Comparison of ENCODE assay signal across 13 cellular contexts in the genomic region with DNA sequence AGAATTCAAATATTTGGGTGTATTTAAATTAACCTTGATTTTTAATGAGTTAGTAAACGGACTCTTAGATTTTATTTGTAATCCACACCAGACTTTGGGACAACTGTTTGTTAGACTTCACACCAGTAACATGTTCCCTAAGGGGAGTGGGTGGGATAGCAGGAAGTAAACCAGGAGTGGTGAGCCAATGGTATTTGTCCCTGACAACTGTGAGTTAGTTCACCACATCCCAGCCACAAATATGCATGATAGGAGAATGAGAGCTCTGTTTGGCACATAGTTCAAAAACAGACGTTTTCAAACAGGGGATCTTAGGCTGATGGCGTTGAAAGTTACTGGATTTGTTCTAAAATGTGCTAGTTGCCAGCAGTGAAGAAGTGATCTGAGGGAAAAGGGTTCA. TPM values are rescaled to one million over a fixed set of nuclear protein-coding genes. Genes with fewer than 3 reads are reported as not detected.
DNase-seq lines count a peak whose midpoint lies in the region; ATAC-seq and TF ChIP-seq lines count a peak whose summit lies in the region.
"Had no signal": no experiment of that assay in that cellular context is flagged by ENCODE, and none has a peak within 500 bp of the region (broad histone marks: within the 10 kb centered on the region; RNA-seq: fewer than 3 reads in every experiment).

No MANE protein-coding gene starts in this region.

- peak overlapping the region in 1 of 10 donors; percentile 17 for H3K27ac Mint-ChIP-seq in naive thymus-derived CD8-positive, alpha-beta T cell
- H3K27ac Mint-ChIP-seq: activated CD4-positive, alpha-beta memory T cell treated with anti-CD3 and anti-CD28 coated beads for 36 hours; activated naive CD8-positive, alpha-beta T cell treated with anti-CD3 and anti-CD28 coated beads for 36 hours had no signal

- intact Hi-C loops in HCT116 (cut with micrococcal nuclease) = no loop called here

- peaks cover 0 to 3% (median 0%) of the 10 kb centered on the region in 4 donors for H3K4me1 Mint-ChIP-seq in naive thymus-derived CD8-positive, alpha-beta T cell
- H3K4me1 Mint-ChIP-seq: activated naive CD8-positive, alpha-beta T cell treated with anti-CD3 and anti-CD28 coated beads for 36 hours had no signal

- no peak overlapping the region for H2AFZ ChIP-seq in HCT116 (ENCODE audit: low read depth, low read length, poor library complexity, severe bottlenecking)

- CTCF ChIA-PET in HCT116 (lab: Charles Lee) = no interaction called here

- no peak for TF ChIP-seq CTCF in HCT116 (IDR thresholded peaks at IDR 0.05 in 2 of 3, conservative IDR thresholded peaks at IDR 0.05 in 1 of 3; ENCODE audit: borderline replicate concordance in 1 of 3, insufficient read depth in 1 of 3, low read depth in 2 of 3, low read length in 2 of 3)

- TF ChIP-seq RAD21 in HCT116 (IDR thresholded peaks at IDR 0.05; ENCODE audit: low read depth) = no peak

- H3K9me3 ChIP-seq in HCT116 (ENCODE audit: control insufficient read depth in 1 of 2, insufficient read depth in 1 of 2, low read depth in 1 of 2, low read length in 2 of 2) (no peaks in the 10 kb centered on the region), SJCRH30 (replicated peaks) (no peaks in the 10 kb centered on the region)

- H3K27me3 ChIP-seq in HCT116 (ENCODE audit: insufficient read depth, low read length) (no peaks in the 10 kb centered on the region), SJCRH30 (no peaks in the 10 kb centered on the region)

- DNase-seq in HCT116 (ENCODE audit: low read depth, low spot score) (no peak), SJCRH30 (peak; percentile 84 to 93), fibroblast of peridontal ligament (ENCODE audit: extremely low read depth) (peak; percentile 84), smooth muscle cell of the brain vasculature (ENCODE audit: low read depth, low spot score) (peak; percentile 17), Kasumi-1 (lab: John Stamatoyannopoulos, UW) (no peak)
- no peak for DNase-seq in naive thymus-derived CD8-positive, alpha-beta T cell
- DNase-seq: activated CD4-positive, alpha-beta memory T cell treated with anti-CD3 and anti-CD28 coated beads for 36 hours; activated naive CD8-positive, alpha-beta T cell treated with anti-CD3 and anti-CD28 coated beads for 36 hours; DMS79 treated with DMSO at 0.1 percent for 48 hours; NCI-H524 treated with DMSO at 0.1 percent for 48 hours; occipital lobe had no signal

- H3K36me3 Mint-ChIP-seq in naive thymus-derived CD8-positive, alpha-beta T cell = peaks cover 0 to 29% (median 4%) of the 10 kb centered on the region in 3 donors

- H3K9me3 Mint-ChIP-seq in naive thymus-derived CD8-positive, alpha-beta T cell = no peaks in the 10 kb centered on the region
- H3K9me3 Mint-ChIP-seq: activated CD4-positive, alpha-beta memory T cell treated with anti-CD3 and anti-CD28 coated beads for 36 hours; activated naive CD8-positive, alpha-beta T cell treated with anti-CD3 and anti-CD28 coated beads for 36 hours had no signal

- POLR2A ChIA-PET in HCT116 (lab: Charles Lee) = no interaction called here
- POLR2A ChIA-PET in naive thymus-derived CD8-positive, alpha-beta T cell (lab: Charles Lee) = no interaction called here

- BruUV-seq in HCT116 (replicated peaks; lab: Mats Ljungman, UMichigan) = no TSS peak

- peak; percentile 75 for ATAC-seq in HCT116
- ATAC-seq in GM19351 (IDR thresholded peaks at IDR 0.05; ENCODE audit: unreplicated experiment) = no peak
- ATAC-seq in naive thymus-derived CD8-positive, alpha-beta T cell = no peak

- H3K4me3 ChIP-seq in HCT116 (replicated peaks in 1 of 2; ENCODE audit: low read depth in 1 of 2, low read length in 2 of 2) (no peak overlapping the region), SJCRH30 (peak overlapping the region; percentile 28)

- no peak for TF ChIP-seq POLR2A in HCT116 (IDR thresholded peaks at IDR 0.05; ENCODE audit: borderline replicate concordance, extremely low read depth, insufficient read depth, insufficient read length)

- H3K36me3 ChIP-seq in HCT116 (ENCODE audit: control insufficient read depth in 1 of 2, insufficient read depth in 2 of 2, low read length in 2 of 2) = no peaks in the 10 kb centered on the region
- H3K36me3 ChIP-seq in SJCRH30 = no peaks in the 10 kb centered on the region

- RAD21 ChIA-PET in HCT116 (lab: Charles Lee; ENCODE audit: low non-redundant PET in 1 of 2, low total read pairs in 2 of 2, uncharacterized antibody in 2 of 2, unreplicated experiment in 2 of 2) = no interaction called here

- H3K4me3 Mint-ChIP-seq in naive thymus-derived CD8-positive, alpha-beta T cell = no peak overlapping the region
- H3K4me3 Mint-ChIP-seq: activated CD4-positive, alpha-beta memory T cell treated with anti-CD3 and anti-CD28 coated beads for 36 hours; activated naive CD8-positive, alpha-beta T cell treated with anti-CD3 and anti-CD28 coated beads for 36 hours had no signal

- H3K4me1 ChIP-seq in HCT116 (ENCODE audit: control insufficient read depth in 1 of 2, insufficient read depth in 2 of 2, low read length in 2 of 2) = peaks cover 0 to 4% of the 10 kb centered on the region in 2 experiments; a peak in 1 of 4 replicates
- peaks cover 24% of the 10 kb centered on the region for H3K4me1 ChIP-seq in SJCRH30

- no peaks in the 10 kb centered on the region for H3K9me2 ChIP-seq in HCT116 (ENCODE audit: insufficient read depth)

- no peaks in the 10 kb centered on the region for H3K27me3 Mint-ChIP-seq in naive thymus-derived CD8-positive, alpha-beta T cell
- H3K27me3 Mint-ChIP-seq: activated CD4-positive, alpha-beta memory T cell treated with anti-CD3 and anti-CD28 coated beads for 36 hours; activated naive CD8-positive, alpha-beta T cell treated with anti-CD3 and anti-CD28 coated beads for 36 hours had no signal

- peak overlapping the region; percentile 3; the same call in 1 of the 2 replicates for H3K4me2 ChIP-seq in HCT116 (ENCODE audit: low read length)

- no peak overlapping the region for H3K9ac ChIP-seq in HCT116 (ENCODE audit: low read length)

- H3K27ac ChIP-seq in HCT116 (ENCODE audit: low read depth, low read length) = no peak overlapping the region
- H3K27ac ChIP-seq in SJCRH30 = peak overlapping the region; percentile 81

- H4K20me1 ChIP-seq in HCT116 (ENCODE audit: insufficient read depth) = no peaks in the 10 kb centered on the region

- H3K79me2 ChIP-seq in HCT116 (ENCODE audit: insufficient read depth, low read length) = no peaks in the 10 kb centered on the region

TF ChIP-seq in HCT116, 20 proteins besides CTCF, POLR2A, EP300 and RAD21 (continues in another document):
- no peak for TF ChIP-seq TCF7L2 (IDR thresholded peaks at IDR 0.05; ENCODE audit: borderline replicate concordance, extremely low read depth, insufficient read depth, insufficient read length)
- TF ChIP-seq EZH2 (IDR thresholded peaks at IDR 0.05) = no peak
- TF ChIP-seq ZFX (IDR thresholded peaks at IDR 0.05) = no peak
- TF ChIP-seq YY1 (IDR thresholded peaks at IDR 0.05; ENCODE audit: extremely low read depth, insufficient replicate concordance, low read depth, low read length) = no peak
- no peak for TF ChIP-seq MAX (IDR thresholded peaks at IDR 0.05)
- no peak for TF ChIP-seq SRF (IDR thresholded peaks at IDR 0.05; ENCODE audit: low read depth)
- TF ChIP-seq, protein P1, sequence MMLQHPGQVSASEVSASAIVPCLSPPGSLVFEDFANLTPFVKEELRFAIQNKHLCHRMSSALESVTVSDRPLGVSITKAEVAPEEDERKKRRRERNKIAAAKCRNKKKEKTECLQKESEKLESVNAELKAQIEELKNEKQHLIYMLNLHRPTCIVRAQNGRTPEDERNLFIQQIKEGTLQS (IDR thresholded peaks at IDR 0.05) = no peak
- TF ChIP-seq, protein P2, sequence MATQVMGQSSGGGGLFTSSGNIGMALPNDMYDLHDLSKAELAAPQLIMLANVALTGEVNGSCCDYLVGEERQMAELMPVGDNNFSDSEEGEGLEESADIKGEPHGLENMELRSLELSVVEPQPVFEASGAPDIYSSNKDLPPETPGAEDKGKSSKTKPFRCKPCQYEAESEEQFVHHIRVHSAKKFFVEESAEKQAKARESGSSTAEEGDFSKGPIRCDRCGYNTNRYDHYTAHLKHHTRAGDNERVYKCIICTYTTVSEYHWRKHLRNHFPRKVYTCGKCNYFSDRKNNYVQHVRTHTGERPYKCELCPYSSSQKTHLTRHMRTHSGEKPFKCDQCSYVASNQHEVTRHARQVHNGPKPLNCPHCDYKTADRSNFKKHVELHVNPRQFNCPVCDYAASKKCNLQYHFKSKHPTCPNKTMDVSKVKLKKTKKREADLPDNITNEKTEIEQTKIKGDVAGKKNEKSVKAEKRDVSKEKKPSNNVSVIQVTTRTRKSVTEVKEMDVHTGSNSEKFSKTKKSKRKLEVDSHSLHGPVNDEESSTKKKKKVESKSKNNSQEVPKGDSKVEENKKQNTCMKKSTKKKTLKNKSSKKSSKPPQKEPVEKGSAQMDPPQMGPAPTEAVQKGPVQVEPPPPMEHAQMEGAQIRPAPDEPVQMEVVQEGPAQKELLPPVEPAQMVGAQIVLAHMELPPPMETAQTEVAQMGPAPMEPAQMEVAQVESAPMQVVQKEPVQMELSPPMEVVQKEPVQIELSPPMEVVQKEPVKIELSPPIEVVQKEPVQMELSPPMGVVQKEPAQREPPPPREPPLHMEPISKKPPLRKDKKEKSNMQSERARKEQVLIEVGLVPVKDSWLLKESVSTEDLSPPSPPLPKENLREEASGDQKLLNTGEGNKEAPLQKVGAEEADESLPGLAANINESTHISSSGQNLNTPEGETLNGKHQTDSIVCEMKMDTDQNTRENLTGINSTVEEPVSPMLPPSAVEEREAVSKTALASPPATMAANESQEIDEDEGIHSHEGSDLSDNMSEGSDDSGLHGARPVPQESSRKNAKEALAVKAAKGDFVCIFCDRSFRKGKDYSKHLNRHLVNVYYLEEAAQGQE (IDR thresholded peaks at IDR 0.05; ENCODE audit: low read depth) = no peak
- no peak for TF ChIP-seq FOSL1 (IDR thresholded peaks at IDR 0.05; ENCODE audit: low read depth)

RNA-seq across cellular contexts. Expression of gene COL10A1, which starts 18.7 kb away (rescaled TPM):
- not detected for total RNA-seq in HCT116 (2021; ENCODE audit: unreplicated experiment)
- polyA plus RNA-seq in HCT116 (2012) = 0.01 TPM in 1 of 2 replicates, not detected in the other
- total RNA-seq in SJCRH30 (2014; rRNA removed; shearing (Covaris generic)) = 0.03 and 0.06 TPM in 2 replicates
- total RNA-seq in naive thymus-derived CD8-positive, alpha-beta T cell = not detected
- under 1 TPM in 2 of 3 donors, not detected in 1; 0.18 to 0.22 TPM for polyA plus RNA-seq in naive thymus-derived CD8-positive, alpha-beta T cell
- total RNA-seq: activated CD4-positive, alpha-beta memory T cell treated with anti-CD3 and anti-CD28 coated beads for 36 hours; activated naive CD8-positive, alpha-beta T cell treated with anti-CD3 and anti-CD28 coated beads for 36 hours; occipital lobe; temporal lobe had no signal

RNA-seq across cellular contexts. Expression of gene NT5DC1, which starts 43.9 kb away (rescaled TPM):
- 63.7 TPM for total RNA-seq in HCT116 (2021; ENCODE audit: unreplicated experiment)
- polyA plus RNA-seq in HCT116 (2012) = 41.5 and 50.3 TPM in 2 replicates
- total RNA-seq in SJCRH30 (2014; rRNA removed; shearing (Covaris generic)) = 14.0 and 15.4 TPM in 2 replicates
- 10 to 100 TPM; 47.8 to 48.8 TPM for total RNA-seq in naive thymus-derived CD8-positive, alpha-beta T cell
- polyA plus RNA-seq in naive thymus-derived CD8-positive, alpha-beta T cell = 10 to 100 TPM; 61.2 to 84.2 (median 67.2) TPM

Comparison
In these comparisons a context has a peak if more than half of its experiments do, and no peak if none do; other contexts are left out.
1. DNase-seq: peak in SJCRH30 (2 of 2), fibroblast of peridontal ligament (single experiment) and smooth muscle cell of the brain vasculature (single experiment); none in HCT116 (single experiment), naive thymus-derived CD8-positive, alpha-beta T cell (0 of 10) and Kasumi-1 (0 of 2).